ENCODE assay signal across 15 cellular contexts in genomic region chr7:81218480-81219106, GRCh38.
DNase-seq lines count a peak whose midpoint lies in the region; ATAC-seq, FAIRE-seq and TF ChIP-seq lines count a peak whose summit lies in the region.
"Had no signal": no experiment of that assay in that cellular context is flagged by ENCODE, and none has a peak within 500 bp of the region (broad histone marks: within the 10 kb centered on the region; RNA-seq: fewer than 3 reads in every experiment).

No MANE protein-coding gene starts in this region.

- H3K4me1 ChIP-seq in astrocyte (ENCODE audit: insufficient read depth, low read length) (no peaks in the 10 kb centered on the region), testis (no peaks in the 10 kb centered on the region)
- H3K4me1 ChIP-seq: HAP-1 had no signal

- H3K27ac Mint-ChIP-seq in astrocyte (ENCODE audit: unreplicated experiment): no peak overlapping the region
- H3K27ac Mint-ChIP-seq: CD4-positive, alpha-beta memory T cell; GM23338 had no signal

- ATAC-seq in SK-N-SH treated with all-trans-retinoic acid at 6 μM for 48 hours: no peak
- ATAC-seq: GM23338 had no signal

- H3K27me3 ChIP-seq in astrocyte (ENCODE audit: insufficient read depth, low read length) (no peaks in the 10 kb centered on the region), testis (no peaks in the 10 kb centered on the region)

- H3K4me1 Mint-ChIP-seq in astrocyte (ENCODE audit: low read depth, unreplicated experiment): no peaks in the 10 kb centered on the region
- H3K4me1 Mint-ChIP-seq: CD4-positive, alpha-beta memory T cell; GM23338 had no signal

- H3K4me3 ChIP-seq in astrocyte (ENCODE audit: insufficient read depth, low read depth, low read length) (no peak overlapping the region), testis (no peak overlapping the region)
- H3K4me3 ChIP-seq: GM23338, HAP-1 had no signal

- H3K9me3 ChIP-seq in astrocyte (ENCODE audit: insufficient read depth, low read depth, low read length): no peaks in the 10 kb centered on the region
- H3K9me3 ChIP-seq in testis: no peaks in the 10 kb centered on the region
- H3K9me3 ChIP-seq: HAP-1 had no signal

- H3K27ac ChIP-seq in astrocyte (ENCODE audit: low read depth, low read length) (no peak overlapping the region), testis (no peak overlapping the region)

- intact Hi-C loops in testis (cut with DNase I; ENCODE audit: low total_unique reads): no loop called here

- H3K36me3 ChIP-seq in astrocyte (ENCODE audit: insufficient read depth, low read length) (no peaks in the 10 kb centered on the region), testis (ENCODE audit: low read depth, missing control alignments) (no peaks in the 10 kb centered on the region)
- H3K36me3 ChIP-seq: HAP-1 had no signal

- peaks cover 2% of the 10 kb centered on the region for H3K27me3 Mint-ChIP-seq in astrocyte (ENCODE audit: low read depth, unreplicated experiment)
- H3K27me3 Mint-ChIP-seq: CD4-positive, alpha-beta memory T cell had no signal

- no peaks in the 10 kb centered on the region for H3K36me3 Mint-ChIP-seq in astrocyte (ENCODE audit: low read depth, unreplicated experiment)
- H3K36me3 Mint-ChIP-seq: CD4-positive, alpha-beta memory T cell had no signal

- H4K20me1 ChIP-seq in astrocyte (ENCODE audit: insufficient read depth, low read length): no peaks in the 10 kb centered on the region

- H3K79me2 ChIP-seq in astrocyte (ENCODE audit: insufficient read depth, low read length): no peaks in the 10 kb centered on the region

- H3K9me3 Mint-ChIP-seq in astrocyte (ENCODE audit: unreplicated experiment): peaks cover 9% of the 10 kb centered on the region

- no peak for TF ChIP-seq POLR2A in H54 (IDR thresholded peaks at IDR 0.05; ENCODE audit: low read depth, low read length)
- no peak for TF ChIP-seq POLR2A in testis (IDR thresholded peaks at IDR 0.05)

- no peak overlapping the region for H3K4me3 Mint-ChIP-seq in astrocyte (ENCODE audit: unreplicated experiment)
- H3K4me3 Mint-ChIP-seq: CD4-positive, alpha-beta memory T cell; GM23338 had no signal

- 67 to 73% methylated on average over 2 of the region's 2 CpGs for WGBS in testis, 2 donors

- H3K4me2 ChIP-seq in astrocyte (ENCODE audit: low read length): no peak overlapping the region
- H3K4me2 ChIP-seq: GM23338 had no signal

- no peak overlapping the region for H2AFZ ChIP-seq in astrocyte (ENCODE audit: low read depth, low read length)
- H2AFZ ChIP-seq: GM23338 had no signal

- no peak overlapping the region for H3K9ac ChIP-seq in astrocyte (ENCODE audit: low read length)

- FAIRE-seq in H54 (lab: Jason Lieb, UNC) (peak; percentile 6), astrocyte (lab: Jason Lieb, UNC) (peak; percentile 29), colon (lab: Jason Lieb, UNC) (peak; percentile 38)
- FAIRE-seq: GM18507 had no signal

- TF ChIP-seq CTCF in astrocyte (IDR thresholded peaks at IDR 0.05; ENCODE audit: insufficient read depth, low read depth, low read length) (no peak), testis (IDR thresholded peaks at IDR 0.05) (no peak)

- no peak for DNase-seq in H54 (ENCODE audit: insufficient read length, low spot score)
- DNase-seq in astrocyte (ENCODE audit: low read depth): no peak
- no peak for DNase-seq in testis
- DNase-seq in NCI-H526 treated with DMSO at 0.1 percent for 48 hours (lab: John Stamatoyannopoulos, UW): no peak
- DNase-seq: C1 segment of cervical spinal cord; Calu3; CD4-positive, alpha-beta memory T cell; COR-L47; DMS53; DMS79 treated with DMSO at 0.1 percent for 48 hours had no signal

TF ChIP-seq in SK-N-SH treated with all-trans-retinoic acid at 6 μM for 48 hours, 23 proteins besides CTCF, POLR2A, EP300 and RAD21:
- TF ChIP-seq PATZ1 (CRISPR knock-in tag; IDR thresholded peaks at IDR 0.05; ENCODE audit: borderline replicate concordance) (no peak), CREB5 (CRISPR knock-in tag; IDR thresholded peaks at IDR 0.05; ENCODE audit: low read depth) (no peak), TOX (CRISPR knock-in tag; IDR thresholded peaks at IDR 0.05; ENCODE audit: borderline replicate concordance) (no peak), ESRRG (CRISPR knock-in tag; IDR thresholded peaks at IDR 0.05) (no peak), PPARA (CRISPR knock-in tag; IDR thresholded peaks at IDR 0.05; ENCODE audit: borderline replicate concordance) (no peak), CSDC2 (CRISPR knock-in tag; IDR thresholded peaks at IDR 0.05) (no peak), ISL1 (CRISPR knock-in tag; IDR thresholded peaks at IDR 0.05) (no peak), TCF4 (CRISPR knock-in tag; IDR thresholded peaks at IDR 0.05; ENCODE audit: borderline replicate concordance) (no peak), SNAI2 (CRISPR knock-in tag; IDR thresholded peaks at IDR 0.05) (no peak)
TF ChIP-seq in SK-N-SH treated with all-trans-retinoic acid at 6 μM for 48 hours: peak in this region for 0.
